23 cellular contexts compared by ENCODE assay signal in genomic region chr1:208182880-208183279, GRCh38.
A peak's percentile ranks its signal among the peaks of the same experiment; 100 is the strongest.
DNase-seq lines count a peak whose midpoint lies in the region; ATAC-seq, FAIRE-seq and TF ChIP-seq lines count a peak whose summit lies in the region.
"Had no signal": no experiment of that assay in that cellular context is flagged by ENCODE, and none has a peak within 500 bp of the region (broad histone marks: within the 10 kb centered on the region; RNA-seq: fewer than 3 reads in every experiment).

No MANE protein-coding gene starts in this region.

- H3K4me2 ChIP-seq in GM12878 (ENCODE audit: control insufficient read depth, insufficient read depth) = no peak overlapping the region

- H3K27ac Mint-ChIP-seq in osteocyte (ENCODE audit: unreplicated experiment) = peak overlapping the region; percentile 55

- POLR2A ChIA-PET in GM12878 (lab: Charles Lee) = no interaction called here

- H3K9me3 ChIP-seq in GM12878 (replicated peaks; ENCODE audit: control insufficient read depth, insufficient read depth, low read length) (no peaks in the 10 kb centered on the region), vagina (no peaks in the 10 kb centered on the region)
- H3K9me3 ChIP-seq: adrenal gland, right atrium auricular region, SJSA1, testis had no signal

- H3K4me3 Mint-ChIP-seq in osteocyte (ENCODE audit: unreplicated experiment) = no peak overlapping the region

- no TSS peak for BruUV-seq in GM12878 (replicated peaks; lab: Mats Ljungman, UMichigan)

- H3K27ac ChIP-seq in GM12878 (ENCODE audit: control insufficient read depth, insufficient read depth) (no peak overlapping the region), vagina (peak overlapping the region; percentile 53)
- H3K27ac ChIP-seq: adrenal gland, cardiac muscle cell, right atrium auricular region, SJSA1, testis had no signal

- H4K20me1 ChIP-seq in GM12878 (ENCODE audit: control insufficient read depth, insufficient read depth) = no peaks in the 10 kb centered on the region

- H3K27me3 ChIP-seq in GM12878 (replicated peaks in 1 of 2; ENCODE audit: control insufficient read depth in 2 of 2, insufficient read depth in 2 of 2, low read length in 1 of 2) = no peaks in the 10 kb centered on the region; a peak in 1 of 4 replicates
- no peaks in the 10 kb centered on the region for H3K27me3 ChIP-seq in vagina
- H3K27me3 ChIP-seq: adrenal gland, cardiac muscle cell, dorsolateral prefrontal cortex, right atrium auricular region, SJSA1, testis had no signal

- H3K36me3 ChIP-seq in GM12878 (ENCODE audit: control insufficient read depth in 2 of 2, insufficient read depth in 2 of 2, low read length in 1 of 2) (no peaks in the 10 kb centered on the region), vagina (no peaks in the 10 kb centered on the region)
- H3K36me3 ChIP-seq: adrenal gland, cardiac muscle cell, right atrium auricular region had no signal

- no peak for DNase-seq in GM12878 (ENCODE audit: low read depth, low spot score)
- DNase-seq in left lobe of liver (ENCODE audit: low spot score) = no peak
- DNase-seq in osteocyte (ENCODE audit: extremely low spot score, unreplicated experiment) = no peak
- DNase-seq in vagina (ENCODE audit: extremely low spot score in 2 of 2) = no peak
- no peak for DNase-seq in hepatic stellate cell (ENCODE audit: low spot score)
- DNase-seq: activated CD8-positive, alpha-beta memory T cell treated with anti-CD3 and anti-CD28 coated beads, Interleukin-2, amount 50 U/mL, for 4 hours; adrenal gland; AML-193; DMS79; dorsolateral prefrontal cortex; GM23248; KBM-7; NCI-H1048; NCI-H2029 treated with DMSO at 0.1 percent for 48 hours; PC-3; testis had no signal

- no peak for FAIRE-seq in GM12878 (lab: Jason Lieb, UNC)
- FAIRE-seq: frontal cortex, GM12892 had no signal

- H3K9me3 Mint-ChIP-seq in osteocyte (ENCODE audit: unreplicated experiment) = no peaks in the 10 kb centered on the region

- CTCF ChIA-PET in GM12878 (lab: Yijun Ruan, JAX) = interaction anchor here (0.9 to 1.6 kb wide), 5 partner anchors 8 to 57 kb away, joined by 3 to 5 read pairs (median 4); no protein-coding TSS in a partner anchor

- WGBS in GM12878 (ENCODE audit: insufficient coverage, insufficient replicate concordance, low lambda C conversion rate, missing lambda C conversion rate) = 9% methylated on average over 3 of the region's 3 CpGs

- H3K4me3 ChIP-seq in GM12878 (no peak overlapping the region), vagina (no peak overlapping the region)
- H3K4me3 ChIP-seq: adrenal gland, cardiac muscle cell, dorsolateral prefrontal cortex, GM23248, right atrium auricular region, SJSA1, testis had no signal

- H3K4me1 ChIP-seq in GM12878 (ENCODE audit: control insufficient read depth, insufficient read depth, low read length) (peaks cover 26% of the 10 kb centered on the region), vagina (peaks cover 46% of the 10 kb centered on the region)

- no peak overlapping the region for H3K9ac ChIP-seq in GM12878 (ENCODE audit: control insufficient read depth, insufficient read depth, low read length)

- TF ChIP-seq CTCF in GM12878 (IDR thresholded peaks at IDR 0.05 in 2 of 3, conservative IDR thresholded peaks at IDR 0.05 in 1 of 3; ENCODE audit: control insufficient read depth in 2 of 3, extremely low read depth in 1 of 3, insufficient read depth in 1 of 3, low read depth in 3 of 3, low read length in 3 of 3) (no peak), osteocyte (IDR thresholded peaks at IDR 0.05) (no peak), vagina (IDR thresholded peaks at IDR 0.05) (no peak)

- in situ Hi-C loops in GM12878 (cut with MboI) = no loop called here

- no peak for TF ChIP-seq EP300 in GM12878 (IDR thresholded peaks at IDR 0.05; ENCODE audit: borderline replicate concordance in 1 of 2, control insufficient read depth in 1 of 2, low read depth in 2 of 2, low read length in 2 of 2)

- H3K36me3 Mint-ChIP-seq in osteocyte (ENCODE audit: unreplicated experiment) = no peaks in the 10 kb centered on the region

- ATAC-seq in GM12878 = no peak
- peak; percentile 75 for ATAC-seq in left lobe of liver
- no peak for ATAC-seq in HG02571 (IDR thresholded peaks at IDR 0.05; ENCODE audit: unreplicated experiment)
- ATAC-seq in HG03342 (IDR thresholded peaks at IDR 0.05; ENCODE audit: unreplicated experiment) = no peak
- ATAC-seq: PC-3 had no signal

- TF ChIP-seq POLR2A in GM12878 (IDR thresholded peaks at IDR 0.05; ENCODE audit: low read depth, low read length) (no peak), vagina (IDR thresholded peaks at IDR 0.05) (no peak)

- H2AFZ ChIP-seq in GM12878 (ENCODE audit: control insufficient read depth, low read depth, low read length) = no peak overlapping the region
- H2AFZ ChIP-seq: GM23248 had no signal

- H3K4me1 Mint-ChIP-seq in osteocyte (ENCODE audit: unreplicated experiment) = peaks cover 83% of the 10 kb centered on the region

- no peak for TF ChIP-seq RAD21 in GM12878 (IDR thresholded peaks at IDR 0.05; ENCODE audit: insufficient read depth, low read depth, low read length)

- SMC1A ChIA-PET in GM12878 (lab: Charles Lee; ENCODE audit: uncharacterized antibody, unreplicated experiment) = interaction anchor here (1.0 to 1.9 kb wide), 3 partner anchors 23 to 57 kb away, joined by 3 to 7 read pairs (median 3); no protein-coding TSS in a partner anchor

- no peaks in the 10 kb centered on the region for H3K27me3 Mint-ChIP-seq in osteocyte (ENCODE audit: unreplicated experiment)

- intact Hi-C loops in GM12878 (cut with micrococcal nuclease; ENCODE audit: unreplicated experiment) = no loop called here
- intact Hi-C loops in vagina (cut with DNase I) = no loop called here

- RAD21 ChIA-PET in GM12878 (lab: Charles Lee; ENCODE audit: unreplicated experiment) = interaction anchor here (1.9 kb wide), 1 partner anchor 23 kb away, joined by 4 read pairs; no protein-coding TSS in a partner anchor

- H3K79me2 ChIP-seq in GM12878 (ENCODE audit: control insufficient read depth, insufficient read depth, low read length) = no peaks in the 10 kb centered on the region

TF ChIP-seq in GM12878, 131 proteins besides CTCF, POLR2A, EP300 and RAD21:
- TF ChIP-seq NR2C1 (IDR thresholded peaks at IDR 0.05) (peak; percentile 45), HSF1 (IDR thresholded peaks at IDR 0.05; ENCODE audit: low read depth, low read length) (no peak), ASH2L (IDR thresholded peaks at IDR 0.05; ENCODE audit: borderline replicate concordance, low read depth) (no peak), NRF1 (conservative IDR thresholded peaks at IDR 0.05; ENCODE audit: low read depth, low read length) (no peak), NR2F1 (conservative IDR thresholded peaks at IDR 0.05) (0 out of 2 replicates have a peak, but pooled peaks have one; percentile 34)
TF ChIP-seq in GM12878: peak in this region for 2.
